Comparison of ENCODE assay signal across 29 cellular contexts in genomic region chr1:94684690-94685089, GRCh38.
"Had no signal": no experiment of that assay in that cellular context is flagged by ENCODE, and none has a peak within 500 bp of the region (broad histone marks: within the 10 kb centered on the region; RNA-seq: fewer than 3 reads in every experiment).

No MANE protein-coding gene starts in this region.

- H3K27ac ChIP-seq: dorsolateral prefrontal cortex, epithelial cell of prostate, gastrocnemius medialis, neutrophil, parathyroid adenoma, prostate gland, skin epidermis, spleen, testis, tibial artery had no signal

- H3K4me3 Mint-ChIP-seq: memory B cell; mesothelial cell of epicardium; naive thymus-derived CD8-positive, alpha-beta T cell; nephron progenitor cell; type B pancreatic cell had no signal

- H3K9me3 ChIP-seq: gastrocnemius medialis, neutrophil, prostate gland, spleen, testis, tibial artery had no signal

- ATAC-seq: esophagus mucosa, gastrocnemius medialis, left lobe of liver had no signal

- H3K27me3 Mint-ChIP-seq: type B pancreatic cell had no signal

- H3K79me2 ChIP-seq: parathyroid adenoma had no signal

- H3K36me3 ChIP-seq: gastrocnemius medialis, neutrophil, prostate gland, spleen, tibial artery had no signal

- DNase-seq: caudate nucleus; cerebellar nuclear complex; cortex of kidney; dorsolateral prefrontal cortex; effector CD4-positive, alpha-beta T cell; foreskin fibroblast; gastrocnemius medialis; head of caudate nucleus; kidney; naive thymus-derived CD8-positive, alpha-beta T cell; nephron progenitor cell; right cardiac atrium; spleen; stimulated activated CD4-positive, alpha-beta T cell treated with anti-CD3 and anti-CD28 coated beads, Interleukin-4, amount 100 ng/mL, for 4 hours; stimulated activated naive CD4-positive, alpha-beta T cell; substantia nigra; testis; tibial artery had no signal

- H3K9ac ChIP-seq: parathyroid adenoma had no signal

- H3K4me3 ChIP-seq: dorsolateral prefrontal cortex, gastrocnemius medialis, lung, prostate gland, skin epidermis, spleen, testis, tibial artery had no signal

- H3K27me3 ChIP-seq: dorsolateral prefrontal cortex, gastrocnemius medialis, neutrophil, spleen, testis, tibial artery had no signal

- H3K9me3 Mint-ChIP-seq: naive thymus-derived CD8-positive, alpha-beta T cell had no signal

- H3K27ac Mint-ChIP-seq: memory B cell, mesothelial cell of epicardium, type B pancreatic cell had no signal

- H3K4me1 Mint-ChIP-seq: memory B cell had no signal

- H2AFZ ChIP-seq: parathyroid adenoma had no signal

- H3K4me1 ChIP-seq: parathyroid adenoma, prostate gland, tibial artery had no signal
